Comparison of ENCODE assay signal across 8 cellular contexts in the genomic region with DNA sequence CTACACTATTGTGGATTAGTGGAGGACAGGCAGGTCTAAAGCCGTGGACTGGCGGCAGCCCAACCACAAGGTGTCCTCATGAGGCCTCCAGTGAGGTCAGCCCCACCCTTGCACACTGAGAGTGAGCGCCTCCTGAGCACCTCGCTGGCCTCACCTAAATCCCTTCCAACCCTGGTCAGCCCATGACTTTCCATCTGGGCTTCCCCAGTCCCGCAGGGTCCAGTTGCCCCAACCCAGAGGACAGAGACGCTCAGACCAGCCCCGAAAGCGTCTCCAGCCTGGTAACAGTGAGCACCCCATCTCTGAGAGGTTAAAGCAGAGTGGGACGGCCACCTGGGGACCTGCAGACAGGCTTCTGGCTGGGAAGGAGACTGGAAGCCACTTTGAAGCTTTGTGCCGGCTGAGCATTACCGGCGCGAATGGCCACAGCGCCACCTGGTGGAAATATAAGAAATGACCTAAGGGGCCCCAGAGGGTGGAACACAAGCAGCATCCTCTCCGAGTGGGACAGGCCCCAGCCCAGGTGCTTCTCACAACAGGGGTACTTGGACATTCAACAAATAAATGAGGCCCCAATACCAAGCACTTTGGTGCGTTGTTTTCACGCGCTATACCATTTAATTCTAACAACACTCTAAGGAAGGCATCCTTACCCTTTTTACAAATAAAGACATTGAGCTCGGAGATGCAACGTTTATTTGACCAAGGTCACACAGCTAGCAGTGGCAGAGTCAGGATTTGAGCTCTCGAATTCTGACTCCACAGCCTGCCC.
A peak's percentile ranks its signal among the peaks of the same experiment; 100 is the strongest.
DNase-seq lines count a peak whose midpoint lies in the region; ATAC-seq and TF ChIP-seq lines count a peak whose summit lies in the region.

No MANE protein-coding gene starts in this region.

- H4K20me1 ChIP-seq in DND-41 (ENCODE audit: insufficient read depth, low read length), result no peaks in the 10 kb centered on the region

- H3K4me2 ChIP-seq in DND-41 (ENCODE audit: insufficient read depth, low read length), result 0 out of 2 replicates have a peak overlapping the region, but pooled peaks have one; percentile 7

- peak; percentile 86 for DNase-seq in DND-41
- DNase-seq in HFF-Myc (ENCODE audit: extremely low read depth, low read depth), result no peak
- peak; percentile 39 to 61 for DNase-seq in NCI-H1930 (lab: John Stamatoyannopoulos, UW)
- peak; percentile 69 for DNase-seq in UCSD-AML1 (lab: John Stamatoyannopoulos, UW; ENCODE audit: unreplicated experiment)
- DNase-seq in body of pancreas, result peak; percentile 64 to 71 (median 68)
- DNase-seq in iPS-NIHi7 (ENCODE audit: extremely low spot score), result peak; percentile 87
- peak; percentile 48 to 56 for DNase-seq in stimulated activated CD4-positive, alpha-beta T cell treated with anti-CD3 and anti-CD28 coated beads, Interleukin-15, amount 100 ng/mL, for 1 hour (ENCODE audit: low read depth in 1 of 2, low spot score in 1 of 2)

- intact Hi-C loops in body of pancreas (cut with DNase I), result no loop called here

- H3K9ac ChIP-seq in DND-41 (ENCODE audit: low read depth, low read length), result no peak overlapping the region

- TF ChIP-seq POLR2A in body of pancreas (IDR thresholded peaks at IDR 0.05), result no peak

- WGBS in body of pancreas, 2 donors, result 13 to 19% methylated on average over 15 to 21 of the region's 21 CpGs

- TF ChIP-seq CTCF in DND-41 (IDR thresholded peaks at IDR 0.05; ENCODE audit: borderline replicate concordance, extremely low read depth, low read length, poor library complexity, severe bottlenecking), result peak; percentile 96
- peak; percentile 80 for TF ChIP-seq CTCF in HFF-Myc (IDR thresholded peaks at IDR 0.05; ENCODE audit: low read depth, low read length, missing control alignments)
- peak; percentile 74 to 86 (median 83) for TF ChIP-seq CTCF in body of pancreas (IDR thresholded peaks at IDR 0.05)

- ATAC-seq in DND-41 (ENCODE audit: insufficient read depth, low read depth), result peak; percentile 91
- ATAC-seq in body of pancreas, result peak; percentile 77
- no peak for ATAC-seq in HG03571 (IDR thresholded peaks at IDR 0.05; ENCODE audit: unreplicated experiment)

- H3K4me3 ChIP-seq in DND-41 (ENCODE audit: low read depth in 1 of 2, low read length in 2 of 2) (no peak overlapping the region), HFF-Myc (replicated peaks; ENCODE audit: low read depth, low read length) (no peak overlapping the region), body of pancreas (no peak overlapping the region)

- H2AFZ ChIP-seq in DND-41 (ENCODE audit: low read depth, low read length), result peak overlapping the region; percentile 38; the same call in 1 of the 2 replicates

- H3K27me3 ChIP-seq in DND-41 (ENCODE audit: insufficient read depth, low read length, poor library complexity) (no peaks in the 10 kb centered on the region), body of pancreas (no peaks in the 10 kb centered on the region)

- no peaks in the 10 kb centered on the region for H3K36me3 ChIP-seq in DND-41 (ENCODE audit: insufficient read depth, low read length)
- H3K36me3 ChIP-seq in body of pancreas (replicated peaks in 1 of 2; ENCODE audit: insufficient read depth in 1 of 2, low read depth in 2 of 2), result no peaks in the 10 kb centered on the region

- H3K9me3 ChIP-seq in DND-41 (ENCODE audit: insufficient read depth, low read length, severe bottlenecking) (no peaks in the 10 kb centered on the region), body of pancreas (no peaks in the 10 kb centered on the region)

- H3K27ac ChIP-seq in DND-41 (ENCODE audit: low read length), result peak overlapping the region; percentile 24; the same call in 1 of the 2 replicates
- H3K27ac ChIP-seq in body of pancreas, result no peak overlapping the region

- no peaks in the 10 kb centered on the region for H3K79me2 ChIP-seq in DND-41 (ENCODE audit: insufficient read depth, low read length)

- H3K4me1 ChIP-seq in DND-41 (ENCODE audit: insufficient read depth, low read length) (peaks cover 21% of the 10 kb centered on the region), body of pancreas (peaks cover 4% of the 10 kb centered on the region)
